In the genomic region with DNA sequence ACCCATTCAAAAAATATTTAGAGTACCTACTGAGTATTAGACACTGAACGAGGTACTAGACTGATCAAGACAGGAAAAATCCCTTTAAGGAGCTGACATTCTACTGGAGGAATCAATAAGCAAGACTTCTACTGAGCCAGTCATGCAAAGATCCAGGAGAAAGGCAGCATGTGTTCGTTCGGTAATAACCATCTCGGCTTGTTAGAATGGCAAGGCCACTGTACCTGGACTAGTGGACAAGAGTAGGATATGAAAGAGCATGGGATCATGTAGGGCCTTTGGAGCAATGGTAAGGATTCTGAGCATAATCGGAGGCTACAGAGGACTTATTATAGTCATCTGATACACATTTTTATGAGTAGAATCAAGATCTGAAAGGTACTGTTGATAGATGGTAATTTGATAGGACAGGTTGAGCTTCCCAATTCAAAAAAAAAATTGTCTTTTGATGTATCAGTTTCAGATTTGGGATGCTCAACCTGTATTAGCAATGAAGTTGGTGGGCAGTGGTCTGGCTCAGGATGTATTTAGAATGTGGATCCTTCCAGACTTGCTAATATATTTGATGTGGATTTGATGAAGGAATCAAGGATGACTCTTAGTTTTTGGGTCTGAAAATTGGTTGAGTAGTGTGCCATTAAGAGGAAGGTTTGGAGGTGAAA, we compare ENCODE assay signal across 10 cellular contexts. TPM values are rescaled to one million over a fixed set of nuclear protein-coding genes. Genes with fewer than 3 reads are reported as not detected.
DNase-seq lines count a peak whose midpoint lies in the region; ATAC-seq, FAIRE-seq and TF ChIP-seq lines count a peak whose summit lies in the region.
"Had no signal": no experiment of that assay in that cellular context is flagged by ENCODE, and none has a peak within 500 bp of the region (broad histone marks: within the 10 kb centered on the region; RNA-seq: fewer than 3 reads in every experiment).

No MANE protein-coding gene starts in this region.

- in situ Hi-C loops in GM13976 (cut with MboI; ENCODE audit: low sequenced_read_pairs, unreplicated experiment) = no loop called here

- TF ChIP-seq POLR2A in A549 (IDR thresholded peaks at IDR 0.05; ENCODE audit: low read length) (no peak), GM18526 (IDR thresholded peaks at IDR 0.05; ENCODE audit: extremely low read depth, insufficient read length) (peak; percentile 11)

- peaks cover 43% of the 10 kb centered on the region; the same call in 2 of the 3 replicates for H3K4me1 ChIP-seq in A549

- DNase-seq in A549 (ENCODE audit: low read depth in 1 of 2, low spot score in 1 of 2) (peak in 1 of 2 experiments; percentile 36), kidney tubule cell (ENCODE audit: low spot score) (peak; percentile 52), GM13976 (ENCODE audit: low spot score) (no peak), EL (no peak), NCI-H524 treated with DMSO at 0.1 percent for 48 hours (lab: John Stamatoyannopoulos, UW) (no peak)
- no peak for DNase-seq in effector CD8-positive, alpha-beta T cell (lab: John Stamatoyannopoulos, UW)
- DNase-seq: NCI-H226 had no signal

- no peak for FAIRE-seq in A549 (lab: Jason Lieb, UNC)
- FAIRE-seq: colon had no signal

- no peaks in the 10 kb centered on the region for H3K9me3 ChIP-seq in A549

- 65% methylated on average over 5 of the region's 5 CpGs for WGBS in A549 (ENCODE audit: missing lambda C conversion rate)

- CTCF ChIA-PET in A549 (lab: Yijun Ruan, JAX) = interaction anchor here (1.0 to 3.7 kb wide), 4 partner anchors 22 to 205 kb away, joined by 3 to 18 read pairs (median 11); a partner anchor contains a TSS

- peak overlapping the region; percentile 69; the same call in 1 of the 3 replicates for H3K4me3 ChIP-seq in A549

- no peak overlapping the region; a peak in 1 of 6 replicates for H3K27ac ChIP-seq in A549
- peak overlapping the region; percentile 100 for H3K27ac ChIP-seq in VCaP

- H3K4me2 ChIP-seq in A549 = peak overlapping the region; percentile 65

- no peak for ATAC-seq in A549

- TF ChIP-seq CTCF in A549 (IDR thresholded peaks at IDR 0.05) (no peak), VCaP (conservative IDR thresholded peaks at IDR 0.05) (no peak), GM13976 (IDR thresholded peaks at IDR 0.05; ENCODE audit: borderline replicate concordance, control extremely low read depth, extremely low read depth, insufficient read depth, missing control alignments) (no peak)

- POLR2A ChIA-PET in A549 (lab: Yijun Ruan, JAX) = no interaction called here

- TF ChIP-seq EP300 in A549 (IDR thresholded peaks at IDR 0.05) = no peak

- TF ChIP-seq RAD21 in A549 (conservative IDR thresholded peaks at IDR 0.05 in 1 of 2, IDR thresholded peaks at IDR 0.05 in 1 of 2) = no peak

TF ChIP-seq in A549, 52 proteins besides CTCF, POLR2A, EP300 and RAD21:
- TF ChIP-seq RCOR1 (IDR thresholded peaks at IDR 0.05; ENCODE audit: low read depth, low read length) (no peak), RFX5 (IDR thresholded peaks at IDR 0.05) (no peak), RARB (CRISPR knock-in tag; IDR thresholded peaks at IDR 0.05) (no peak), HOXB5 (CRISPR knock-in tag; IDR thresholded peaks at IDR 0.05) (no peak), MAFK (IDR thresholded peaks at IDR 0.05; ENCODE audit: partially characterized antibody) (no peak), FOSB (CRISPR knock-in tag; IDR thresholded peaks at IDR 0.05) (no peak), ZC3H11A (IDR thresholded peaks at IDR 0.05) (no peak), JUN (IDR thresholded peaks at IDR 0.05) (no peak), MYC (IDR thresholded peaks at IDR 0.05; ENCODE audit: borderline replicate concordance, low read length) (no peak), NR3C1 (IDR thresholded peaks at IDR 0.05) (no peak), BHLHE40 (IDR thresholded peaks at IDR 0.05; ENCODE audit: low read depth, low read length) (no peak)
- TF ChIP-seq, protein P1, sequence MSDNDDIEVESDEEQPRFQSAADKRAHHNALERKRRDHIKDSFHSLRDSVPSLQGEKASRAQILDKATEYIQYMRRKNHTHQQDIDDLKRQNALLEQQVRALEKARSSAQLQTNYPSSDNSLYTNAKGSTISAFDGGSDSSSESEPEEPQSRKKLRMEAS (IDR thresholded peaks at IDR 0.05) = no peak
- TF ChIP-seq, protein P2, sequence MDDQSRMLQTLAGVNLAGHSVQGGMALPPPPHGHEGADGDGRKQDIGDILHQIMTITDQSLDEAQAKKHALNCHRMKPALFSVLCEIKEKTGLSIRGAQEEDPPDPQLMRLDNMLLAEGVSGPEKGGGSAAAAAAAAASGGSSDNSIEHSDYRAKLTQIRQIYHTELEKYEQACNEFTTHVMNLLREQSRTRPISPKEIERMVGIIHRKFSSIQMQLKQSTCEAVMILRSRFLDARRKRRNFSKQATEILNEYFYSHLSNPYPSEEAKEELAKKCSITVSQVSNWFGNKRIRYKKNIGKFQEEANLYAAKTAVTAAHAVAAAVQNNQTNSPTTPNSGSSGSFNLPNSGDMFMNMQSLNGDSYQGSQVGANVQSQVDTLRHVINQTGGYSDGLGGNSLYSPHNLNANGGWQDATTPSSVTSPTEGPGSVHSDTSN (IDR thresholded peaks at IDR 0.05) = no peak
- TF ChIP-seq, protein P3, sequence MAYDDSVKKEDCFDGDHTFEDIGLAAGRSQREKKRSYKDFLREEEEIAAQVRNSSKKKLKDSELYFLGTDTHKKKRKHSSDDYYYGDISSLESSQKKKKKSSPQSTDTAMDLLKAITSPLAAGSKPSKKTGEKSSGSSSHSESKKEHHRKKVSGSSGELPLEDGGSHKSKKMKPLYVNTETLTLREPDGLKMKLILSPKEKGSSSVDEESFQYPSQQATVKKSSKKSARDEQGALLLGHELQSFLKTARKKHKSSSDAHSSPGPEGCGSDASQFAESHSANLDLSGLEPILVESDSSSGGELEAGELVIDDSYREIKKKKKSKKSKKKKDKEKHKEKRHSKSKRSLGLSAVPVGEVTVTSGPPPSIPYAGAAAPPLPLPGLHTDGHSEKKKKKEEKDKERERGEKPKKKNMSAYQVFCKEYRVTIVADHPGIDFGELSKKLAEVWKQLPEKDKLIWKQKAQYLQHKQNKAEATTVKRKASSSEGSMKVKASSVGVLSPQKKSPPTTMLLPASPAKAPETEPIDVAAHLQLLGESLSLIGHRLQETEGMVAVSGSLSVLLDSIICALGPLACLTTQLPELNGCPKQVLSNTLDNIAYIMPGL (CRISPR knock-in tag; IDR thresholded peaks at IDR 0.05; ENCODE audit: borderline replicate concordance) = no peak
- TF ChIP-seq, protein P4, sequence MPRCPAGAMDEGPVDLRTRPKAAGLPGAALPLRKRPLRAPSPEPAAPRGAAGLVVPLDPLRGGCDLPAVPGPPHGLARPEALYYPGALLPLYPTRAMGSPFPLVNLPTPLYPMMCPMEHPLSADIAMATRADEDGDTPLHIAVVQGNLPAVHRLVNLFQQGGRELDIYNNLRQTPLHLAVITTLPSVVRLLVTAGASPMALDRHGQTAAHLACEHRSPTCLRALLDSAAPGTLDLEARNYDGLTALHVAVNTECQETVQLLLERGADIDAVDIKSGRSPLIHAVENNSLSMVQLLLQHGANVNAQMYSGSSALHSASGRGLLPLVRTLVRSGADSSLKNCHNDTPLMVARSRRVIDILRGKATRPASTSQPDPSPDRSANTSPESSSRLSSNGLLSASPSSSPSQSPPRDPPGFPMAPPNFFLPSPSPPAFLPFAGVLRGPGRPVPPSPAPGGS (IDR thresholded peaks at IDR 0.05) = no peak

RNA-seq across cellular contexts. Expression of a gene that starts 2.3 kb away (rescaled TPM):
- polyA plus RNA-seq in A549 (2011; rRNA removed) (28.1 and 65.4 TPM in 2 replicates), A549 (2017; fragmentation: RNase III; extraction: RNeasy Plus Mini Kit Qiagen cat#74134 plus additional on column Dnase treatment) (64.4 to 78.2 TPM (median 74.6 TPM) in 3 replicates)
- polyA plus RNA-seq in A549 (2012; cell fraction: cytosol; rRNA removed) = 12.6 and 14.4 TPM in 2 replicates
- polyA plus RNA-seq in A549 (2012; cell fraction: nucleus; rRNA removed) = 3.5 and 6.2 TPM in 2 replicates
- 6.1 and 6.7 TPM in 2 replicates for polyA minus RNA-seq in A549 (2011; rRNA and poly(A)+ RNA removed)

RNA-seq across cellular contexts. Expression of a gene that starts 26.6 kb away (rescaled TPM):
- 345 and 529 TPM in 2 replicates for polyA plus RNA-seq in A549 (2011; rRNA removed)
- 132 and 167 TPM in 2 replicates for polyA plus RNA-seq in A549 (2012; cell fraction: cytosol; rRNA removed)
- polyA plus RNA-seq in A549 (2012; cell fraction: nucleus; rRNA removed) = 136 and 185 TPM in 2 replicates
- 449 to 465 TPM (median 455 TPM) in 3 replicates for polyA plus RNA-seq in A549 (2017; fragmentation: RNase III; extraction: RNeasy Plus Mini Kit Qiagen cat#74134 plus additional on column Dnase treatment)
- polyA minus RNA-seq in A549 (2011; rRNA and poly(A)+ RNA removed) = 330 and 400 TPM in 2 replicates
